In the genomic region with DNA sequence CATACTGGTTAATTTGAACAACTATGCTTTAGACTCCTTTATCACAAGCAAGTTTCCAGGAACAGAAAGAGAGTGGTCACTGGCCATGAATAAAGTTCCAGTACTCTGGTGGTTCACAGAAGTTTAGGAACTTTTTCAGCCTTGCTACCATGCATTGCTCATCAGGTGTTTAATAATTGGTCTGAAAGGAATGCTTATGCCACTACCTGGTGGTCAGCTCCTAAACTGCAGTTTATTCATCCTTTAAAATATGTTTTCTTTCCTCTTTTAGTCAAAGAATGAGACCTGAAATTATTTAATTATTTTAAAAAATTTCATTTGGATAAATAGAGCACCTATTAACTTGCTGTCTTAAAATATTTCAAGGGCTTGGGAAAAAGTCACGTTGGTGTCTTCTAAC, we compare ENCODE assay signal across 13 cellular contexts.
A peak's percentile ranks its signal among the peaks of the same experiment; 100 is the strongest.
DNase-seq lines count a peak whose midpoint lies in the region; ATAC-seq, FAIRE-seq and TF ChIP-seq lines count a peak whose summit lies in the region.
"Had no signal": no experiment of that assay in that cellular context is flagged by ENCODE, and none has a peak within 500 bp of the region (broad histone marks: within the 10 kb centered on the region; RNA-seq: fewer than 3 reads in every experiment).

No MANE protein-coding gene starts in this region.

- intact Hi-C loops in MCF 10A (cut with micrococcal nuclease), result no loop called here
- intact Hi-C loops in breast epithelium (cut with DNase I; ENCODE audit: low total_unique reads), result no loop called here
- intact Hi-C loops in cardiac septum (cut with DNase I), result no loop called here

- no peaks in the 10 kb centered on the region for H3K79me2 ChIP-seq in keratinocyte (ENCODE audit: control insufficient read depth, insufficient read depth, low read length)

- CTCF ChIA-PET in MCF 10A (lab: Yijun Ruan, JAX), result interaction anchor here (0.5 to 1.0 kb wide), 4 partner anchors 14 to 153 kb away, joined by 3 read pairs; no protein-coding TSS in a partner anchor
- CTCF ChIA-PET in WTC11 (lab: Charles Lee), result interaction anchor here (0.7 to 2.1 kb wide), 9 partner anchors 13 to 82 kb away, joined by 3 to 12 read pairs (median 4); no protein-coding TSS in a partner anchor

- H3K27ac Mint-ChIP-seq in MCF 10A (ENCODE audit: low read depth, unreplicated experiment) (no peak overlapping the region), WTC11 (no peak overlapping the region)
- H3K27ac Mint-ChIP-seq: activated naive CD4-positive, alpha-beta T cell treated with anti-CD3 and anti-CD28 coated beads, Interleukin-2, amount 10 ng/mL, durations not matched to agents 7 days and 5 days had no signal

- POLR2A ChIA-PET in MCF 10A (lab: Yijun Ruan, JAX), result no interaction called here
- POLR2A ChIA-PET in WTC11 (lab: Charles Lee), result no interaction called here

- no peaks in the 10 kb centered on the region for H3K9me1 ChIP-seq in keratinocyte (ENCODE audit: control insufficient read depth, extremely low read depth, insufficient read depth, low read length)

- H3K27me3 Mint-ChIP-seq in MCF 10A (ENCODE audit: insufficient read depth, unreplicated experiment) (peaks cover 99% of the 10 kb centered on the region), WTC11 (ENCODE audit: low read depth) (no peaks in the 10 kb centered on the region; the same call in 1 of the 2 replicates)
- H3K27me3 Mint-ChIP-seq: activated naive CD4-positive, alpha-beta T cell treated with anti-CD3 and anti-CD28 coated beads, Interleukin-2, amount 10 ng/mL, durations not matched to agents 7 days and 5 days had no signal

- no peaks in the 10 kb centered on the region for H3K36me3 ChIP-seq in breast epithelium
- no peaks in the 10 kb centered on the region for H3K36me3 ChIP-seq in keratinocyte (ENCODE audit: control insufficient read depth in 2 of 2, extremely low read depth in 1 of 2, insufficient read depth in 2 of 2, low read length in 2 of 2)

- no peaks in the 10 kb centered on the region for H3K9me3 ChIP-seq in breast epithelium
- H3K9me3 ChIP-seq in keratinocyte (ENCODE audit: control insufficient read depth, low read depth, low read length), result no peaks in the 10 kb centered on the region

- H3K4me2 ChIP-seq in keratinocyte (ENCODE audit: control insufficient read depth, extremely low read depth, insufficient read depth, low read depth, low read length), result no peak overlapping the region

- H3K4me1 Mint-ChIP-seq in MCF 10A (ENCODE audit: insufficient read depth, unreplicated experiment) (no peaks in the 10 kb centered on the region), WTC11 (peaks cover 14% of the 10 kb centered on the region)

- TF ChIP-seq CTCF in MCF 10A (IDR thresholded peaks at IDR 0.05; ENCODE audit: unreplicated experiment), result peak; percentile 26
- peak in 1 of 3 donors; percentile 41 for TF ChIP-seq CTCF in breast epithelium (IDR thresholded peaks at IDR 0.05)
- TF ChIP-seq CTCF in WTC11 (IDR thresholded peaks at IDR 0.05), result no peak
- TF ChIP-seq CTCF in keratinocyte (optimal IDR thresholded peaks at IDR 0.05 in 1 of 3, IDR thresholded peaks at IDR 0.05 in 1 of 3, conservative IDR thresholded peaks at IDR 0.05 in 1 of 3; ENCODE audit: extremely low read depth in 1 of 3, insufficient read depth in 2 of 3, low read length in 3 of 3), result peak in 2 of 3 experiments; percentile 27 to 37

- no TSS peak for BruUV-seq in MCF 10A (replicated peaks; lab: Mats Ljungman, UMichigan)

- dilution Hi-C loops in keratinocyte (cut with MboI; ENCODE audit: extremely low pct_ligation_motif_present, low sequenced_read_pairs), result no loop called here

- no peaks in the 10 kb centered on the region for H3K9me3 Mint-ChIP-seq in MCF 10A (ENCODE audit: unreplicated experiment)
- H3K9me3 Mint-ChIP-seq in WTC11, result no peaks in the 10 kb centered on the region
- H3K9me3 Mint-ChIP-seq: activated naive CD4-positive, alpha-beta T cell treated with anti-CD3 and anti-CD28 coated beads, Interleukin-2, amount 10 ng/mL, durations not matched to agents 7 days and 5 days had no signal

- no peak overlapping the region for H3K27ac ChIP-seq in breast epithelium
- H3K27ac ChIP-seq in keratinocyte (ENCODE audit: control insufficient read depth, insufficient read depth, low read length), result no peak overlapping the region

- H3K9ac ChIP-seq in keratinocyte (ENCODE audit: control insufficient read depth, extremely low read depth, insufficient read depth, low read length), result no peak overlapping the region

- H2AFZ ChIP-seq in keratinocyte (ENCODE audit: control insufficient read depth, low read length), result no peak overlapping the region

- no peak overlapping the region for H3K4me3 ChIP-seq in breast epithelium
- no peak overlapping the region for H3K4me3 ChIP-seq in keratinocyte (ENCODE audit: control insufficient read depth in 2 of 3, extremely low read depth in 1 of 3, insufficient read depth in 2 of 3, low read depth in 1 of 3, low read length in 3 of 3)

- DNase-seq in MCF 10A (ENCODE audit: unreplicated experiment), result peak; percentile 5
- no peak for DNase-seq in breast epithelium (ENCODE audit: low spot score in 2 of 2)
- no peak for DNase-seq in WTC11 (ENCODE audit: low spot score)
- no peak for DNase-seq in keratinocyte (ENCODE audit: low read depth, low spot score)
- DNase-seq in iPS-NIHi7 (ENCODE audit: extremely low spot score), result no peak
- DNase-seq in cardiac septum (ENCODE audit: low spot score), result no peak
- DNase-seq: activated CD4-positive, alpha-beta T cell treated with anti-CD3 and anti-CD28 coated beads, Interleukin-2, amount 50 U/mL, for 4 hours; activated naive CD4-positive, alpha-beta T cell treated with anti-CD3 and anti-CD28 coated beads, Interleukin-2, amount 10 ng/mL, durations not matched to agents 7 days and 5 days; DMS79 treated with DMSO at 0.1 percent for 48 hours; left ventricle myocardium superior had no signal

- TF ChIP-seq POLR2A in breast epithelium (IDR thresholded peaks at IDR 0.05), result no peak

- no peak for FAIRE-seq in keratinocyte (lab: Jason Lieb, UNC)
- FAIRE-seq: colon had no signal

- ATAC-seq in WTC11 (0 out of 2 replicates have a peak, but pooled peaks have one; percentile 16), HG02970 (IDR thresholded peaks at IDR 0.05; ENCODE audit: low FRiP score, unreplicated experiment) (no peak), GM21447 (IDR thresholded peaks at IDR 0.05; ENCODE audit: unreplicated experiment) (no peak)
- ATAC-seq: left ventricle myocardium superior had no signal

- H3K4me3 Mint-ChIP-seq in MCF 10A (ENCODE audit: unreplicated experiment) (no peak overlapping the region), WTC11 (no peak overlapping the region)
- H3K4me3 Mint-ChIP-seq: activated naive CD4-positive, alpha-beta T cell treated with anti-CD3 and anti-CD28 coated beads, Interleukin-2, amount 10 ng/mL, durations not matched to agents 7 days and 5 days had no signal

- H4K20me1 ChIP-seq in keratinocyte (ENCODE audit: control insufficient read depth, extremely low read depth, insufficient read depth, low read length), result no peaks in the 10 kb centered on the region

- no peaks in the 10 kb centered on the region for H3K36me3 Mint-ChIP-seq in MCF 10A (ENCODE audit: insufficient read depth, unreplicated experiment)
- no peaks in the 10 kb centered on the region for H3K36me3 Mint-ChIP-seq in WTC11
- H3K36me3 Mint-ChIP-seq: activated naive CD4-positive, alpha-beta T cell treated with anti-CD3 and anti-CD28 coated beads, Interleukin-2, amount 10 ng/mL, durations not matched to agents 7 days and 5 days had no signal

- H3K27me3 ChIP-seq in breast epithelium (no peaks in the 10 kb centered on the region), keratinocyte (ENCODE audit: control insufficient read depth, extremely low read depth, insufficient read depth, low read length) (no peaks in the 10 kb centered on the region)

- no peaks in the 10 kb centered on the region for H3K4me1 ChIP-seq in breast epithelium
- no peaks in the 10 kb centered on the region for H3K4me1 ChIP-seq in keratinocyte (ENCODE audit: control insufficient read depth, extremely low read depth, insufficient read depth, low read length)

TF ChIP-seq in WTC11, 78 proteins besides CTCF, POLR2A, EP300 and RAD21 (continues in another document):
- TF ChIP-seq RELA (CRISPR knock-in tag; IDR thresholded peaks at IDR 0.05; ENCODE audit: borderline replicate concordance) (no peak), MYBL2 (CRISPR knock-in tag; IDR thresholded peaks at IDR 0.05) (no peak), NFE2L1 (CRISPR knock-in tag; IDR thresholded peaks at IDR 0.05) (no peak), FOXK1 (CRISPR knock-in tag; IDR thresholded peaks at IDR 0.05) (no peak)
- TF ChIP-seq, protein P1, sequence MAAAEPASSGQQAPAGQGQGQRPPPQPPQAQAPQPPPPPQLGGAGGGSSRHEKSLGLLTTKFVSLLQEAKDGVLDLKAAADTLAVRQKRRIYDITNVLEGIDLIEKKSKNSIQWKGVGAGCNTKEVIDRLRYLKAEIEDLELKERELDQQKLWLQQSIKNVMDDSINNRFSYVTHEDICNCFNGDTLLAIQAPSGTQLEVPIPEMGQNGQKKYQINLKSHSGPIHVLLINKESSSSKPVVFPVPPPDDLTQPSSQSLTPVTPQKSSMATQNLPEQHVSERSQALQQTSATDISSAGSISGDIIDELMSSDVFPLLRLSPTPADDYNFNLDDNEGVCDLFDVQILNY (CRISPR knock-in tag; IDR thresholded peaks at IDR 0.05), result no peak
- TF ChIP-seq, protein P2, sequence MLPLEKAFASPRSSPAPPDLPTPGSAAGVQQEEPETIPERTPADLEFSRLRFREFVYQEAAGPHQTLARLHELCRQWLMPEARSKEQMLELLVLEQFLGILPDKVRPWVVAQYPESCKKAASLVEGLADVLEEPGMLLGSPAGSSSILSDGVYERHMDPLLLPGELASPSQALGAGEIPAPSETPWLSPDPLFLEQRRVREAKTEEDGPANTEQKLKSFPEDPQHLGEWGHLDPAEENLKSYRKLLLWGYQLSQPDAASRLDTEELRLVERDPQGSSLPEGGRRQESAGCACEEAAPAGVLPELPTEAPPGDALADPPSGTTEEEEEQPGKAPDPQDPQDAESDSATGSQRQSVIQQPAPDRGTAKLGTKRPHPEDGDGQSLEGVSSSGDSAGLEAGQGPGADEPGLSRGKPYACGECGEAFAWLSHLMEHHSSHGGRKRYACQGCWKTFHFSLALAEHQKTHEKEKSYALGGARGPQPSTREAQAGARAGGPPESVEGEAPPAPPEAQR (CRISPR knock-in tag; IDR thresholded peaks at IDR 0.05), result no peak
